In the genomic region with DNA sequence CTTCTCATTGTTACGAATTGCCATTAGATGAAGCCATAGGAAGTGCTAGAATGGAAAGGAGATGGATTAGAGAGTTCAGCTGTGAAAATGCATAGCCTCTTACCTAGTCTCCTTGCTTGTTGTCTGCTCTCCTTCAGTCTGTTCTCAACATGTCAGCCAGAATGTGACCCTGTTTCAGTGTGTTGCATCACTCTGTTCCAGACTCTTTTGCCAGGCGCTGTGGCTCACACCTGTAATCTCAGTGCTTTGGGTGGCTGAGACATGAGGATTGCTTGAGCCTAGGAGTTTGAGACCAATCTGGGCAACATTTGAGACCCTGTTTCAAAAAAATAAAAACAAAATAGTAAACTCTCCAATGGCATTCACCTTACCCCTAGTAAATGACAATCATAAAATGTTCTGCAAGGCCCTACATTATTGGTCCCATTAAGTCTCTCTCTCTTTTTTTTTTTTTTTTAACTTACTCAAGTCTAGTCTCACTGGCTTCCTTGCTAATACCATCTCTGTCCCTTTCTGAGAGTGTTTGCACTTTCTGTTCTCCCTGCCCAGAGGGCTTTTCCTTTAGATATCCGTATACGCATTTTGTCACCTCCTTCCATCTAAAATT, we compare ENCODE assay signal across 1 cellular context.
A peak's percentile ranks its signal among the peaks of the same experiment; 100 is the strongest.
TF ChIP-seq lines count a peak whose summit lies in the region.

No MANE protein-coding gene starts in this region.

TF ChIP-seq in K562, 482 proteins besides CTCF, POLR2A, EP300 and RAD21 (continued from another document and continues in another):
- no peak for TF ChIP-seq SAP30 (IDR thresholded peaks at IDR 0.05; ENCODE audit: borderline replicate concordance, insufficient read depth, low read depth, low read length, poor library complexity, severe bottlenecking)
- TF ChIP-seq MAFF (IDR thresholded peaks at IDR 0.05; ENCODE audit: low read length), result no peak
- TF ChIP-seq, protein P1, sequence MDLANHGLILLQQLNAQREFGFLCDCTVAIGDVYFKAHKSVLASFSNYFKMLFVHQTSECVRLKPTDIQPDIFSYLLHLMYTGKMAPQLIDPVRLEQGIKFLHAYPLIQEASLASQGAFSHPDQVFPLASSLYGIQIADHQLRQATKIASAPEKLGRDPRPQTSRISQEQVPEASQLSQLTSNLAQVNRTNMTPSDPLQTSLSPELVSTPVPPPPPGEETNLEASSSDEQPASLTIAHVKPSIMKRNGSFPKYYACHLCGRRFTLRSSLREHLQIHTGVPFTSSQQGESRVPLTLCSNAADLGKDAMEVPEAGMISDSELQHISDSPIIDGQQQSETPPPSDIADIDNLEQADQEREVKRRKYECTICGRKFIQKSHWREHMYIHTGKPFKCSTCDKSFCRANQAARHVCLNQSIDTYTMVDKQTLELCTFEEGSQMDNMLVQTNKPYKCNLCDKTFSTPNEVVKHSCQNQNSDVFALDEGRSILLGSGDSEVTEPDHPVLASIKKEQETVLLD (IDR thresholded peaks at IDR 0.05), result no peak
- TF ChIP-seq CEBPB (tag; IDR thresholded peaks at IDR 0.05), result peak; percentile 58; the same call in 1 of the 2 replicates
- TF ChIP-seq MEIS2 (IDR thresholded peaks at IDR 0.05; ENCODE audit: partially characterized antibody), result peak; percentile 39
- TF ChIP-seq RBM25 (IDR thresholded peaks at IDR 0.05; ENCODE audit: low read depth, low read length, severe bottlenecking), result no peak
- TF ChIP-seq, protein P2, sequence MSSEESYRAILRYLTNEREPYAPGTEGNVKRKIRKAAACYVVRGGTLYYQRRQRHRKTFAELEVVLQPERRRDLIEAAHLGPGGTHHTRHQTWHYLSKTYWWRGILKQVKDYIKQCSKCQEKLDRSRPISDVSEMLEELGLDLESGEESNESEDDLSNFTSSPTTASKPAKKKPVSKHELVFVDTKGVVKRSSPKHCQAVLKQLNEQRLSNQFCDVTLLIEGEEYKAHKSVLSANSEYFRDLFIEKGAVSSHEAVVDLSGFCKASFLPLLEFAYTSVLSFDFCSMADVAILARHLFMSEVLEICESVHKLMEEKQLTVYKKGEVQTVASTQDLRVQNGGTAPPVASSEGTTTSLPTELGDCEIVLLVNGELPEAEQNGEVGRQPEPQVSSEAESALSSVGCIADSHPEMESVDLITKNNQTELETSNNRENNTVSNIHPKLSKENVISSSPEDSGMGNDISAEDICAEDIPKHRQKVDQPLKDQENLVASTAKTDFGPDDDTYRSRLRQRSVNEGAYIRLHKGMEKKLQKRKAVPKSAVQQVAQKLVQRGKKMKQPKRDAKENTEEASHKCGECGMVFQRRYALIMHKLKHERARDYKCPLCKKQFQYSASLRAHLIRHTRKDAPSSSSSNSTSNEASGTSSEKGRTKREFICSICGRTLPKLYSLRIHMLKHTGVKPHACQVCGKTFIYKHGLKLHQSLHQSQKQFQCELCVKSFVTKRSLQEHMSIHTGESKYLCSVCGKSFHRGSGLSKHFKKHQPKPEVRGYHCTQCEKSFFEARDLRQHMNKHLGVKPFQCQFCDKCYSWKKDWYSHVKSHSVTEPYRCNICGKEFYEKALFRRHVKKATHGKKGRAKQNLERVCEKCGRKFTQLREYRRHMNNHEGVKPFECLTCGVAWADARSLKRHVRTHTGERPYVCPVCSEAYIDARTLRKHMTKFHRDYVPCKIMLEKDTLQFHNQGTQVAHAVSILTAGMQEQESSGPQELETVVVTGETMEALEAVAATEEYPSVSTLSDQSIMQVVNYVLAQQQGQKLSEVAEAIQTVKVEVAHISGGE (CRISPR knock-in tag; IDR thresholded peaks at IDR 0.05), result no peak
- TF ChIP-seq, protein P3, sequence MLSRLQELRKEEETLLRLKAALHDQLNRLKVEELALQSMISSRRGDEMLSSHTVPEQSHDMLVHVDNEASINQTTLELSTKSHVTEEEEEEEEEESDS (CRISPR knock-in tag; IDR thresholded peaks at IDR 0.05), result no peak
- no peak for TF ChIP-seq MCM7 (IDR thresholded peaks at IDR 0.05)
- TF ChIP-seq, protein P4, sequence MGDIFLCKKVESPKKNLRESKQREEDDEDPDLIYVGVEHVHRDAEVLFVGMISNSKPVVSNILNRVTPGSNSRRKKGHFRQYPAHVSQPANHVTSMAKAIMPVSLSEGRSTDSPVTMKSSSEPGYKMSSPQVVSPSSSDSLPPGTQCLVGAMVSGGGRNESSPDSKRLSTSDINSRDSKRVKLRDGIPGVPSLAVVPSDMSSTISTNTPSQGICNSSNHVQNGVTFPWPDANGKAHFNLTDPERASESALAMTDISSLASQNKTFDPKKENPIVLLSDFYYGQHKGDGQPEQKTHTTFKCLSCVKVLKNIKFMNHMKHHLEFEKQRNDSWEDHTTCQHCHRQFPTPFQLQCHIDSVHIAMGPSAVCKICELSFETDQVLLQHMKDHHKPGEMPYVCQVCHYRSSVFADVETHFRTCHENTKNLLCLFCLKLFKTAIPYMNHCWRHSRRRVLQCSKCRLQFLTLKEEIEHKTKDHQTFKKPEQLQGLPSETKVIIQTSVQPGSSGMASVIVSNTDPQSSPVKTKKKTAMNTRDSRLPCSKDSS (IDR thresholded peaks at IDR 0.05; ENCODE audit: low read depth, partially characterized antibody), result no peak
- TF ChIP-seq MCM5 (IDR thresholded peaks at IDR 0.05; ENCODE audit: low read depth), result no peak
- peak; percentile 45 for TF ChIP-seq ETV1 (tag; conservative IDR thresholded peaks at IDR 0.05; ENCODE audit: low read depth)
- TF ChIP-seq FOXK2 (conservative IDR thresholded peaks at IDR 0.05 in 1 of 2, IDR thresholded peaks at IDR 0.05 in 1 of 2; ENCODE audit: low read depth in 2 of 2), result peak in 1 of 2 experiments; percentile 50; a peak in 1 of 4 replicates
- no peak; the same call in 1 of the 2 replicates for TF ChIP-seq SMARCC2 (IDR thresholded peaks at IDR 0.05; ENCODE audit: low read depth)
- TF ChIP-seq KLF10 (CRISPR knock-in tag; IDR thresholded peaks at IDR 0.05), result no peak
- TF ChIP-seq, protein P5, sequence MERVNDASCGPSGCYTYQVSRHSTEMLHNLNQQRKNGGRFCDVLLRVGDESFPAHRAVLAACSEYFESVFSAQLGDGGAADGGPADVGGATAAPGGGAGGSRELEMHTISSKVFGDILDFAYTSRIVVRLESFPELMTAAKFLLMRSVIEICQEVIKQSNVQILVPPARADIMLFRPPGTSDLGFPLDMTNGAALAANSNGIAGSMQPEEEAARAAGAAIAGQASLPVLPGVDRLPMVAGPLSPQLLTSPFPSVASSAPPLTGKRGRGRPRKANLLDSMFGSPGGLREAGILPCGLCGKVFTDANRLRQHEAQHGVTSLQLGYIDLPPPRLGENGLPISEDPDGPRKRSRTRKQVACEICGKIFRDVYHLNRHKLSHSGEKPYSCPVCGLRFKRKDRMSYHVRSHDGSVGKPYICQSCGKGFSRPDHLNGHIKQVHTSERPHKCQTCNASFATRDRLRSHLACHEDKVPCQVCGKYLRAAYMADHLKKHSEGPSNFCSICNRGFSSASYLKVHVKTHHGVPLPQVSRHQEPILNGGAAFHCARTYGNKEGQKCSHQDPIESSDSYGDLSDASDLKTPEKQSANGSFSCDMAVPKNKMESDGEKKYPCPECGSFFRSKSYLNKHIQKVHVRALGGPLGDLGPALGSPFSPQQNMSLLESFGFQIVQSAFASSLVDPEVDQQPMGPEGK (CRISPR knock-in tag; IDR thresholded peaks at IDR 0.05; ENCODE audit: borderline replicate concordance), result no peak
- no peak for TF ChIP-seq ZNF57 (CRISPR knock-in tag; IDR thresholded peaks at IDR 0.05)
- no peak for TF ChIP-seq CSDE1 (IDR thresholded peaks at IDR 0.05)
- TF ChIP-seq RFX1 (IDR thresholded peaks at IDR 0.05), result no peak
- TF ChIP-seq, protein P6, sequence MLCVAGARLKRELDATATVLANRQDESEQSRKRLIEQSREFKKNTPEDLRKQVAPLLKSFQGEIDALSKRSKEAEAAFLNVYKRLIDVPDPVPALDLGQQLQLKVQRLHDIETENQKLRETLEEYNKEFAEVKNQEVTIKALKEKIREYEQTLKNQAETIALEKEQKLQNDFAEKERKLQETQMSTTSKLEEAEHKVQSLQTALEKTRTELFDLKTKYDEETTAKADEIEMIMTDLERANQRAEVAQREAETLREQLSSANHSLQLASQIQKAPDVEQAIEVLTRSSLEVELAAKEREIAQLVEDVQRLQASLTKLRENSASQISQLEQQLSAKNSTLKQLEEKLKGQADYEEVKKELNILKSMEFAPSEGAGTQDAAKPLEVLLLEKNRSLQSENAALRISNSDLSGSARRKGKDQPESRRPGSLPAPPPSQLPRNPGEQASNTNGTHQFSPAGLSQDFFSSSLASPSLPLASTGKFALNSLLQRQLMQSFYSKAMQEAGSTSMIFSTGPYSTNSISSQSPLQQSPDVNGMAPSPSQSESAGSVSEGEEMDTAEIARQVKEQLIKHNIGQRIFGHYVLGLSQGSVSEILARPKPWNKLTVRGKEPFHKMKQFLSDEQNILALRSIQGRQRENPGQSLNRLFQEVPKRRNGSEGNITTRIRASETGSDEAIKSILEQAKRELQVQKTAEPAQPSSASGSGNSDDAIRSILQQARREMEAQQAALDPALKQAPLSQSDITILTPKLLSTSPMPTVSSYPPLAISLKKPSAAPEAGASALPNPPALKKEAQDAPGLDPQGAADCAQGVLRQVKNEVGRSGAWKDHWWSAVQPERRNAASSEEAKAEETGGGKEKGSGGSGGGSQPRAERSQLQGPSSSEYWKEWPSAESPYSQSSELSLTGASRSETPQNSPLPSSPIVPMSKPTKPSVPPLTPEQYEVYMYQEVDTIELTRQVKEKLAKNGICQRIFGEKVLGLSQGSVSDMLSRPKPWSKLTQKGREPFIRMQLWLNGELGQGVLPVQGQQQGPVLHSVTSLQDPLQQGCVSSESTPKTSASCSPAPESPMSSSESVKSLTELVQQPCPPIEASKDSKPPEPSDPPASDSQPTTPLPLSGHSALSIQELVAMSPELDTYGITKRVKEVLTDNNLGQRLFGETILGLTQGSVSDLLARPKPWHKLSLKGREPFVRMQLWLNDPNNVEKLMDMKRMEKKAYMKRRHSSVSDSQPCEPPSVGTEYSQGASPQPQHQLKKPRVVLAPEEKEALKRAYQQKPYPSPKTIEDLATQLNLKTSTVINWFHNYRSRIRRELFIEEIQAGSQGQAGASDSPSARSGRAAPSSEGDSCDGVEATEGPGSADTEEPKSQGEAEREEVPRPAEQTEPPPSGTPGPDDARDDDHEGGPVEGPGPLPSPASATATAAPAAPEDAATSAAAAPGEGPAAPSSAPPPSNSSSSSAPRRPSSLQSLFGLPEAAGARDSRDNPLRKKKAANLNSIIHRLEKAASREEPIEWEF (CRISPR knock-in tag; IDR thresholded peaks at IDR 0.05), result no peak
- peak; percentile 71; the same call in 1 of the 2 replicates for TF ChIP-seq ZNF644 (tag; IDR thresholded peaks at IDR 0.05; ENCODE audit: low read depth)
- TF ChIP-seq, protein P7, sequence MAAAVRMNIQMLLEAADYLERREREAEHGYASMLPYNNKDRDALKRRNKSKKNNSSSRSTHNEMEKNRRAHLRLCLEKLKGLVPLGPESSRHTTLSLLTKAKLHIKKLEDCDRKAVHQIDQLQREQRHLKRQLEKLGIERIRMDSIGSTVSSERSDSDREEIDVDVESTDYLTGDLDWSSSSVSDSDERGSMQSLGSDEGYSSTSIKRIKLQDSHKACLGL (CRISPR knock-in tag; IDR thresholded peaks at IDR 0.05; ENCODE audit: borderline replicate concordance, poor library complexity, severe bottlenecking), result peak; percentile 47
- TF ChIP-seq NEUROD1 (IDR thresholded peaks at IDR 0.05; ENCODE audit: borderline replicate concordance, low read depth, low read length, partially characterized antibody), result no peak
- TF ChIP-seq ERF (CRISPR knock-in tag; IDR thresholded peaks at IDR 0.05), result no peak
- no peak for TF ChIP-seq TAF9B (IDR thresholded peaks at IDR 0.05; ENCODE audit: partially characterized antibody)
- no peak for TF ChIP-seq NFIC (IDR thresholded peaks at IDR 0.05)
- TF ChIP-seq NR2C1 (IDR thresholded peaks at IDR 0.05), result no peak
- peak; percentile 71 for TF ChIP-seq NR2C1 (tag; IDR thresholded peaks at IDR 0.05)
- no peak for TF ChIP-seq ZBTB8A (IDR thresholded peaks at IDR 0.05; ENCODE audit: partially characterized antibody)
- TF ChIP-seq, protein P8, sequence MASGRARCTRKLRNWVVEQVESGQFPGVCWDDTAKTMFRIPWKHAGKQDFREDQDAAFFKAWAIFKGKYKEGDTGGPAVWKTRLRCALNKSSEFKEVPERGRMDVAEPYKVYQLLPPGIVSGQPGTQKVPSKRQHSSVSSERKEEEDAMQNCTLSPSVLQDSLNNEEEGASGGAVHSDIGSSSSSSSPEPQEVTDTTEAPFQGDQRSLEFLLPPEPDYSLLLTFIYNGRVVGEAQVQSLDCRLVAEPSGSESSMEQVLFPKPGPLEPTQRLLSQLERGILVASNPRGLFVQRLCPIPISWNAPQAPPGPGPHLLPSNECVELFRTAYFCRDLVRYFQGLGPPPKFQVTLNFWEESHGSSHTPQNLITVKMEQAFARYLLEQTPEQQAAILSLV (tag; IDR thresholded peaks at IDR 0.05), result peak; percentile 91
- no peak for TF ChIP-seq SNIP1 (IDR thresholded peaks at IDR 0.05; ENCODE audit: low read depth)
- no peak for TF ChIP-seq POLR2G (IDR thresholded peaks at IDR 0.05; ENCODE audit: low read depth, low read length)
- no peak for TF ChIP-seq SUPT5H (IDR thresholded peaks at IDR 0.05)
- no peak for TF ChIP-seq ZNF197 (CRISPR knock-in tag; IDR thresholded peaks at IDR 0.05; ENCODE audit: low read depth)
- peak; percentile 98 for TF ChIP-seq DMBX1 (CRISPR knock-in tag; IDR thresholded peaks at IDR 0.05; ENCODE audit: borderline replicate concordance)
- TF ChIP-seq, protein P9, sequence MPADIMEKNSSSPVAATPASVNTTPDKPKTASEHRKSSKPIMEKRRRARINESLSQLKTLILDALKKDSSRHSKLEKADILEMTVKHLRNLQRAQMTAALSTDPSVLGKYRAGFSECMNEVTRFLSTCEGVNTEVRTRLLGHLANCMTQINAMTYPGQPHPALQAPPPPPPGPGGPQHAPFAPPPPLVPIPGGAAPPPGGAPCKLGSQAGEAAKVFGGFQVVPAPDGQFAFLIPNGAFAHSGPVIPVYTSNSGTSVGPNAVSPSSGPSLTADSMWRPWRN (IDR thresholded peaks at IDR 0.05; ENCODE audit: low read depth), result no peak
- no peak for TF ChIP-seq MYBL2 (IDR thresholded peaks at IDR 0.05; ENCODE audit: low read depth)
- no peak for TF ChIP-seq MYBL2 (CRISPR knock-in tag; IDR thresholded peaks at IDR 0.05; ENCODE audit: borderline replicate concordance)
- TF ChIP-seq, protein P10, sequence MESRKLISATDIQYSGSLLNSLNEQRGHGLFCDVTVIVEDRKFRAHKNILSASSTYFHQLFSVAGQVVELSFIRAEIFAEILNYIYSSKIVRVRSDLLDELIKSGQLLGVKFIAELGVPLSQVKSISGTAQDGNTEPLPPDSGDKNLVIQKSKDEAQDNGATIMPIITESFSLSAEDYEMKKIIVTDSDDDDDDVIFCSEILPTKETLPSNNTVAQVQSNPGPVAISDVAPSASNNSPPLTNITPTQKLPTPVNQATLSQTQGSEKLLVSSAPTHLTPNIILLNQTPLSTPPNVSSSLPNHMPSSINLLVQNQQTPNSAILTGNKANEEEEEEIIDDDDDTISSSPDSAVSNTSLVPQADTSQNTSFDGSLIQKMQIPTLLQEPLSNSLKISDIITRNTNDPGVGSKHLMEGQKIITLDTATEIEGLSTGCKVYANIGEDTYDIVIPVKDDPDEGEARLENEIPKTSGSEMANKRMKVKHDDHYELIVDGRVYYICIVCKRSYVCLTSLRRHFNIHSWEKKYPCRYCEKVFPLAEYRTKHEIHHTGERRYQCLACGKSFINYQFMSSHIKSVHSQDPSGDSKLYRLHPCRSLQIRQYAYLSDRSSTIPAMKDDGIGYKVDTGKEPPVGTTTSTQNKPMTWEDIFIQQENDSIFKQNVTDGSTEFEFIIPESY (CRISPR knock-in tag; IDR thresholded peaks at IDR 0.05), result no peak
